In the genomic region with DNA sequence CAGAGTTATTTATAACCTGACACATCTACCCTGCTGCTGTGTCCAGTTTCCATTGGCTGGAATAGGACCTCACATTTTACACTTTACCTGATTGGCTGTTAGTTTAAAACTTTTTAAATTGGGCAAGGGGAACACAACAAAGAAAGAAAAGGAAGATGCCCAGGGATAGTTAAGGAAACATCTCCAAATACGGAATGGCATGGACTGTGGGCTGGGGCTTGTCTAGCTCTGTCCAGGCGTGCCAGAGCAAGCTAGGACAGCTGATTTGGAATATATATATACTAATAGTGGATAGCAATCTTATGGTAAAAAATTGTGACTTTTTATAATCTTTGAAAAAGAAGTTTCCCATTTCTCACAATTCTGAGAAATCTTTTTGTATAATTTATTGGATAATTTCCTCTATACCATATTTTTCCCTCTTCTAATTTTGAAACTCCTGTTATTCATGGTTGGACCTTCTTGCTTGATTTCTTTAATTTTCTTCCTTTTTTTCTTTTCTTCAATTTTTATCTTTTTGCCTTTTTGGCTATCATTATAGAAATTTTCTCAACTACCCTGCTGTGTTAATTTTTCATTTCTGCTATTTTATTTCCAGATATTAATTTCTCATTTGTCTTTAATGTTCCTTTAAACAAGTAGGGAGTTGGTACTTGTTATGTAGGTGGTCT, we compare ENCODE assay signal across 1 cellular context.
TF ChIP-seq lines count a peak whose summit lies in the region.

No MANE protein-coding gene starts in this region.

TF ChIP-seq in H1, 55 proteins besides CTCF, POLR2A, EP300 and RAD21 (continued from another document):
- TF ChIP-seq NANOG (IDR thresholded peaks at IDR 0.05; ENCODE audit: insufficient read depth, low read depth, low read length, poor library complexity, severe bottlenecking) = no peak
- TF ChIP-seq CTBP2 (IDR thresholded peaks at IDR 0.05; ENCODE audit: borderline replicate concordance, insufficient read depth, insufficient read length, low read length) = no peak
- TF ChIP-seq GTF2F1 (IDR thresholded peaks at IDR 0.05; ENCODE audit: borderline replicate concordance, low read depth, low read length) = no peak
- no peak for TF ChIP-seq CREB1 (IDR thresholded peaks at IDR 0.05)
- no peak for TF ChIP-seq BACH1 (IDR thresholded peaks at IDR 0.05; ENCODE audit: low read length)
- no peak for TF ChIP-seq POLR2AphosphoS5 (IDR thresholded peaks at IDR 0.05; ENCODE audit: low read depth, low read length)
- TF ChIP-seq GABPA (IDR thresholded peaks at IDR 0.05; ENCODE audit: borderline replicate concordance, insufficient read depth, low read length) = no peak
- TF ChIP-seq KDM5A (IDR thresholded peaks at IDR 0.05; ENCODE audit: low read length) = no peak
- TF ChIP-seq EGR1 (IDR thresholded peaks at IDR 0.05; ENCODE audit: borderline replicate concordance, low read depth, low read length) = no peak
- TF ChIP-seq KDM1A (IDR thresholded peaks at IDR 0.05; ENCODE audit: borderline replicate concordance, low read length) = no peak
